ENCODE assay signal across 8 cellular contexts in the genomic region with DNA sequence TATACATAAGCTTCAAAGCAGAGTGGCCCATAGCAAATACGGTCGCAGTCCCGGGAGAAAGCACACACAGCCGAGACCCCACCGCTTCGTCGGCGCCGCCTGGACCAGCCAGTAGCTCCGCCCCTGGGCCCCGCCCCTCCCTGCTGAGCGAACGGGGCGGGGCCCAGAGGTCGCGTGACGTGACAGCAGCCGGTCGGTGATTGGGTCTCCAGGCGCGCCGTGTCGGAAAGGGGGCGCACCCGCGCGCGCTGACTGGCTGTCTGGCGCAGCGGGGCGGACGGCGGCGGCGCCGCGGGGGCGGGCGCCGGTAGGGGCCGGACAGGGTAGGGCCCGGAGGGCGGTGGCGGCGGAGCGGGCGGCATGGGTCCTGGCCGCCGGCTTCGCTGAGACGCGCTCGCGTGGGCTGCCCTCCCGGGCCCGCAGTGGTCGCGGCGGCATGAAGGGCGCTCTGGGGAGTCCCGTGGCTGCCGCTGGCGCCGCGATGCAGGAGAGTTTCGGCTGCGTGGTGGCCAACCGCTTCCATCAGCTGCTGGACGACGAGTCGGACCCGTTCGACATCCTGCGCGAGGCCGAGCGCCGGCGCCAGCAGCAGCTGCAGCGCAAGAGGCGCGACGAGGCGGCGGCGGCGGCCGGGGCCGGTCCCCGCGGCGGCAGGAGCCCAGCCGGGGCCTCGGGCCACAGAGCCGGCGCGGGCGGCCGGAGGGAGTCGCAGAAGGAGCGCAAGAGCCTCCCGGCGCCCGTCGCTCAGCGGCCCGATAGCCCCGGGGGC.
DNase-seq lines count a peak whose midpoint lies in the region; ATAC-seq and TF ChIP-seq lines count a peak whose summit lies in the region.

A gene with protein sequence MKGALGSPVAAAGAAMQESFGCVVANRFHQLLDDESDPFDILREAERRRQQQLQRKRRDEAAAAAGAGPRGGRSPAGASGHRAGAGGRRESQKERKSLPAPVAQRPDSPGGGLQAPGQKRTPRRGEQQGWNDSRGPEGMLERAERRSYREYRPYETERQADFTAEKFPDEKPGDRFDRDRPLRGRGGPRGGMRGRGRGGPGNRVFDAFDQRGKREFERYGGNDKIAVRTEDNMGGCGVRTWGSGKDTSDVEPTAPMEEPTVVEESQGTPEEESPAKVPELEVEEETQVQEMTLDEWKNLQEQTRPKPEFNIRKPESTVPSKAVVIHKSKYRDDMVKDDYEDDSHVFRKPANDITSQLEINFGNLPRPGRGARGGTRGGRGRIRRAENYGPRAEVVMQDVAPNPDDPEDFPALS (plus strand): TSS at position 326 of the 769 bp plus-strand sequence. CDS start 111 bp downstream, at position 437.

- peak; percentile 92 for ATAC-seq in GM21528 (IDR thresholded peaks at IDR 0.05; ENCODE audit: low FRiP score, unreplicated experiment)

- no peak for TF ChIP-seq CTCF in OCI-LY3 (IDR thresholded peaks at IDR 0.05; ENCODE audit: low read depth, low read length)

- H3K36me3 ChIP-seq in OCI-LY3 (replicated peaks; ENCODE audit: low read depth, low read length) (no peaks in the 10 kb centered on the region), mucosa of rectum (ENCODE audit: control insufficient read depth in 2 of 2, insufficient read depth in 2 of 2, low read length in 2 of 2) (no peaks in the 10 kb centered on the region)

- H3K27ac ChIP-seq in OCI-LY3 (ENCODE audit: low read length) = no peak within 1 kb of the TSS
- peak within 1 kb of the TSS; percentile 15 for H3K27ac ChIP-seq in epithelial cell of prostate
- peak within 1 kb of the TSS; percentile 76 to 78 for H3K27ac ChIP-seq in mucosa of rectum (ENCODE audit: low read depth in 2 of 2, low read length in 2 of 2)

- H3K4me3 ChIP-seq in OCI-LY3 (ENCODE audit: low read length) (peak within 1 kb of the TSS; percentile 93), mucosa of rectum (ENCODE audit: low read length in 2 of 2) (peak within 1 kb of the TSS; percentile 76 to 89)

- H3K27me3 ChIP-seq in OCI-LY3 (ENCODE audit: low read depth, low read length) (peaks cover 16% of the 10 kb centered on the region), mucosa of rectum (ENCODE audit: control insufficient read depth in 2 of 2, insufficient read depth in 2 of 2, low read length in 2 of 2) (peaks cover 0 to 4% of the 10 kb centered on the region in 2 donors)

- peak within 1 kb of the TSS; percentile 61 for H3K9ac ChIP-seq in OCI-LY3 (ENCODE audit: low read length)
- peak within 1 kb of the TSS; percentile 63 to 78 for H3K9ac ChIP-seq in mucosa of rectum (ENCODE audit: low read depth in 1 of 2, low read length in 2 of 2)

- no peaks in the 10 kb centered on the region for H4K20me1 ChIP-seq in OCI-LY3 (ENCODE audit: insufficient read depth, low read length)

- H3K79me2 ChIP-seq in OCI-LY3 (ENCODE audit: low read length) = no peaks in the 10 kb centered on the region

- H3K4me1 ChIP-seq in OCI-LY3 (ENCODE audit: low read length) (peaks cover 11% of the 10 kb centered on the region), mucosa of rectum (ENCODE audit: control insufficient read depth in 2 of 2, insufficient read depth in 2 of 2, low read length in 2 of 2) (peaks cover 11 to 14% of the 10 kb centered on the region in 2 donors)

- peak within 1 kb of the TSS; percentile 97 for H2AFZ ChIP-seq in OCI-LY3 (ENCODE audit: low read depth, low read length)

- H3K9me3 ChIP-seq in OCI-LY3 (ENCODE audit: insufficient read depth, low read length) (no peaks in the 10 kb centered on the region), mucosa of rectum (ENCODE audit: control insufficient read depth in 2 of 2, low read length in 2 of 2) (no peaks in the 10 kb centered on the region)

- H3K4me2 ChIP-seq in OCI-LY3 (ENCODE audit: low read length) = peak within 1 kb of the TSS; percentile 96

- DNase-seq in DMS 273 (lab: John Stamatoyannopoulos, UW; ENCODE audit: unreplicated experiment) (peak; percentile 98), HuH-7.5 (ENCODE audit: low spot score) (peak; percentile 92), activated T-cell treated with anti-CD3 and anti-CD28 coated beads for 24 hours (ENCODE audit: low read depth) (peak; percentile 94), epithelial cell of prostate (ENCODE audit: low read depth, low spot score) (peak; percentile 45)
- peak; percentile 90 to 93 for DNase-seq in stimulated activated CD8-positive, alpha-beta memory T cell treated with anti-CD3 and anti-CD28 coated beads, Interleukin-4, amount 100 ng/mL, for 4 hours (ENCODE audit: low read depth in 2 of 2, low spot score in 1 of 2)

Comparison
In these comparisons a context has a peak if more than half of its experiments do, and no peak if none do; other contexts are left out.
1. DNase-seq: peak in every context shown above with its lines; median percentile 98 in DMS 273; 94 in activated T-cell treated with anti-CD3 and anti-CD28 coated beads for 24 hours; 92 in HuH-7.5; 92 in stimulated activated CD8-positive, alpha-beta memory T cell treated with anti-CD3 and anti-CD28 coated beads, Interleukin-4, amount 100 ng/mL, for 4 hours; 45 in epithelial cell of prostate.